Comparison of ENCODE assay signal across 27 cellular contexts in genomic region chr5:65932676-65933075, GRCh38. TPM values are rescaled to one million over a fixed set of nuclear protein-coding genes. Genes with fewer than 3 reads are reported as not detected.
DNase-seq lines count a peak whose midpoint lies in the region; ATAC-seq, FAIRE-seq and TF ChIP-seq lines count a peak whose summit lies in the region.
"Had no signal": no experiment of that assay in that cellular context is flagged by ENCODE, and none has a peak within 500 bp of the region (broad histone marks: within the 10 kb centered on the region; RNA-seq: fewer than 3 reads in every experiment).

No MANE protein-coding gene starts in this region.

- peaks cover 19% of the 10 kb centered on the region for H3K36me3 Mint-ChIP-seq in activated CD4-positive, alpha-beta T cell treated with anti-CD3 and anti-CD28 coated beads for 36 hours (ENCODE audit: low read depth)
- H3K36me3 Mint-ChIP-seq in astrocyte (ENCODE audit: low read depth, unreplicated experiment): peaks cover 6% of the 10 kb centered on the region

- no peak overlapping the region for H2AFZ ChIP-seq in astrocyte (ENCODE audit: low read depth, low read length)

- H3K4me3 ChIP-seq in HEK293 (ENCODE audit: low read depth, low read length) (no peak overlapping the region), astrocyte (ENCODE audit: insufficient read depth, low read depth, low read length) (no peak overlapping the region), gastrocnemius medialis (no peak overlapping the region)
- H3K4me3 ChIP-seq: colonic mucosa, SK-N-MC, tibial nerve had no signal

- H3K4me2 ChIP-seq in astrocyte (ENCODE audit: low read length): no peak overlapping the region

- TF ChIP-seq CTCF in HEK293 (tag by site-specific recombination; IDR thresholded peaks at IDR 0.05) (no peak), astrocyte (IDR thresholded peaks at IDR 0.05; ENCODE audit: insufficient read depth, low read depth, low read length) (no peak), gastrocnemius medialis (IDR thresholded peaks at IDR 0.05 in 4 of 5, conservative IDR thresholded peaks at IDR 0.05 in 1 of 5) (no peak), omental fat pad (IDR thresholded peaks at IDR 0.05) (no peak)

- in situ Hi-C loops in gastrocnemius medialis (cut with MboI; ENCODE audit: low sequenced_read_pairs in 4 of 4): no loop called here

- no peak for DNase-seq in activated CD4-positive, alpha-beta T cell treated with anti-CD3 and anti-CD28 coated beads for 36 hours
- no peak for DNase-seq in activated CD4-positive, alpha-beta T cell treated with anti-CD3 and anti-CD28 coated beads, Interleukin-2, amount 50 U/mL, for 48 hours
- DNase-seq in astrocyte (ENCODE audit: low read depth) (no peak), gastrocnemius medialis (no peak), omental fat pad (ENCODE audit: low spot score) (no peak)
- DNase-seq: activated CD4-positive, alpha-beta memory T cell treated with anti-CD3 and anti-CD28 coated beads for 36 hours; activated T-cell treated with anti-CD3 and anti-CD28 coated beads, Interleukin-2, amount 50 U/mL, for 1 hour; brain microvascular endothelial cell; colonic mucosa; left cardiac atrium; NCI-H1092 treated with DMSO at 0.1 percent for 48 hours; NCI-H2107; nephron progenitor cell; NK-92 treated with Interleukin-12 subunit alpha and Interleukin-12 subunit beta, amount 100 ng/mL, for 24 hours; stimulated activated CD4-positive, alpha-beta T cell treated with anti-CD3 and anti-CD28 coated beads, Interleukin-1b, Interleukin-23, amount 100 ng/mL, for 48 hours; stimulated activated naive CD4-positive, alpha-beta T cell treated with Interleukin-2 at 50 U/mL for 16 hours; WERI-Rb-1 had no signal

- TF ChIP-seq POLR2A in gastrocnemius medialis (IDR thresholded peaks at IDR 0.05): no peak

- H3K4me1 ChIP-seq in HEK293 (ENCODE audit: control insufficient read depth, insufficient read depth, low read length): peaks cover 35% of the 10 kb centered on the region
- H3K4me1 ChIP-seq in astrocyte (ENCODE audit: insufficient read depth, low read length): no peaks in the 10 kb centered on the region
- peaks cover 47 to 63% of the 10 kb centered on the region in 2 donors for H3K4me1 ChIP-seq in gastrocnemius medialis
- H3K4me1 ChIP-seq: colonic mucosa had no signal

- no peaks in the 10 kb centered on the region for H3K9me3 ChIP-seq in HEK293 (ENCODE audit: control insufficient read depth, insufficient read depth, low read depth, low read length)
- H3K9me3 ChIP-seq in astrocyte (ENCODE audit: insufficient read depth, low read depth, low read length): no peaks in the 10 kb centered on the region
- H3K9me3 ChIP-seq in gastrocnemius medialis: no peaks in the 10 kb centered on the region
- H3K9me3 ChIP-seq: colonic mucosa, tibial nerve had no signal

- CTCF ChIA-PET in activated CD4-positive, alpha-beta T cell treated with anti-CD3 and anti-CD28 coated beads for 36 hours (lab: Charles Lee): interaction anchor here (0.6 to 1.3 kb wide), 3 partner anchors 33 to 224 kb away, joined by 3 read pairs; no protein-coding TSS in a partner anchor
- CTCF ChIA-PET in HEK293 (lab: Yijun Ruan, JAX): no interaction called here

- H3K27me3 ChIP-seq in astrocyte (ENCODE audit: insufficient read depth, low read length): no peaks in the 10 kb centered on the region
- no peaks in the 10 kb centered on the region for H3K27me3 ChIP-seq in gastrocnemius medialis
- H3K27me3 ChIP-seq: brain microvascular endothelial cell, colonic mucosa, tibial nerve had no signal

- no peaks in the 10 kb centered on the region for H3K36me3 ChIP-seq in HEK293 (ENCODE audit: control insufficient read depth in 2 of 2, insufficient read depth in 1 of 2, low read length in 2 of 2)
- H3K36me3 ChIP-seq in astrocyte (ENCODE audit: insufficient read depth, low read length): no peaks in the 10 kb centered on the region
- H3K36me3 ChIP-seq in gastrocnemius medialis: no peaks in the 10 kb centered on the region
- H3K36me3 ChIP-seq: brain microvascular endothelial cell, colonic mucosa, tibial nerve had no signal

- no peak for ATAC-seq in activated CD4-positive, alpha-beta T cell treated with anti-CD3 and anti-CD28 coated beads for 36 hours
- no peak for ATAC-seq in gastrocnemius medialis
- no peak for ATAC-seq in HG03520 (IDR thresholded peaks at IDR 0.05; ENCODE audit: unreplicated experiment)
- ATAC-seq in omental fat pad (ENCODE audit: low FRiP score): no peak
- no peak for ATAC-seq in HG02938 (IDR thresholded peaks at IDR 0.05; ENCODE audit: unreplicated experiment)

- no peak for FAIRE-seq in astrocyte (lab: Jason Lieb, UNC)
- FAIRE-seq: D721Med, G401.6 had no signal

- POLR2A ChIA-PET in activated CD4-positive, alpha-beta T cell treated with anti-CD3 and anti-CD28 coated beads for 36 hours (lab: Charles Lee): interaction anchor here (0.6 kb wide), 2 partner anchors 66 to 369 kb away, joined by 4 to 5 read pairs; no protein-coding TSS in a partner anchor
- POLR2A ChIA-PET in HEK293 (lab: Yijun Ruan, JAX): interaction anchor here (0.6 to 0.7 kb wide), 3 partner anchors 18 to 453 kb away, joined by 3 to 5 read pairs (median 4); no protein-coding TSS in a partner anchor

- H3K4me3 Mint-ChIP-seq in activated CD4-positive, alpha-beta T cell treated with anti-CD3 and anti-CD28 coated beads for 36 hours: no peak overlapping the region
- peak overlapping the region; percentile 69 for H3K4me3 Mint-ChIP-seq in astrocyte (ENCODE audit: unreplicated experiment)
- H3K4me3 Mint-ChIP-seq: activated CD4-positive, alpha-beta memory T cell treated with anti-CD3 and anti-CD28 coated beads for 36 hours; B cell; nephron progenitor cell; T-helper 2 cell treated with Interferon-gamma antibody and Interleukin-4, amounts not matched to agents 5 μg/mL and 100 μg/mL, for 36 hours had no signal

- H3K4me1 Mint-ChIP-seq in activated CD4-positive, alpha-beta T cell treated with anti-CD3 and anti-CD28 coated beads for 36 hours: peaks cover 74% of the 10 kb centered on the region
- H3K4me1 Mint-ChIP-seq in astrocyte (ENCODE audit: low read depth, unreplicated experiment): peaks cover 11% of the 10 kb centered on the region

- H3K27ac Mint-ChIP-seq in activated CD4-positive, alpha-beta T cell treated with anti-CD3 and anti-CD28 coated beads for 36 hours: peak overlapping the region; percentile 72
- no peak overlapping the region for H3K27ac Mint-ChIP-seq in astrocyte (ENCODE audit: unreplicated experiment)
- H3K27ac Mint-ChIP-seq: activated CD4-positive, alpha-beta memory T cell treated with anti-CD3 and anti-CD28 coated beads for 36 hours; B cell; nephron progenitor cell; progenitor cell of endocrine pancreas; T-helper 2 cell treated with Interferon-gamma antibody and Interleukin-4, amounts not matched to agents 5 μg/mL and 100 μg/mL, for 36 hours had no signal

- no peak overlapping the region for H3K27ac ChIP-seq in HEK293 (ENCODE audit: extremely low read depth, low read depth, low read length)
- no peak overlapping the region for H3K27ac ChIP-seq in astrocyte (ENCODE audit: low read depth, low read length)
- H3K27ac ChIP-seq in gastrocnemius medialis: peak overlapping the region; percentile 43 to 64 (median 61)
- H3K27ac ChIP-seq: brain microvascular endothelial cell, colonic mucosa, SK-N-MC, tibial nerve, WERI-Rb-1 had no signal

- H3K79me2 ChIP-seq in astrocyte (ENCODE audit: insufficient read depth, low read length): peaks cover 100% of the 10 kb centered on the region

- peaks cover 85% of the 10 kb centered on the region for H4K20me1 ChIP-seq in astrocyte (ENCODE audit: insufficient read depth, low read length)

- H3K9me3 Mint-ChIP-seq in activated CD4-positive, alpha-beta T cell treated with anti-CD3 and anti-CD28 coated beads for 36 hours (ENCODE audit: low read depth): no peaks in the 10 kb centered on the region
- H3K9me3 Mint-ChIP-seq in astrocyte (ENCODE audit: unreplicated experiment): no peaks in the 10 kb centered on the region
- H3K9me3 Mint-ChIP-seq: activated CD4-positive, alpha-beta memory T cell treated with anti-CD3 and anti-CD28 coated beads for 36 hours; T-helper 2 cell treated with Interferon-gamma antibody and Interleukin-4, amounts not matched to agents 5 μg/mL and 100 μg/mL, for 36 hours had no signal

- H3K27me3 Mint-ChIP-seq in activated CD4-positive, alpha-beta T cell treated with anti-CD3 and anti-CD28 coated beads for 36 hours: no peaks in the 10 kb centered on the region
- H3K27me3 Mint-ChIP-seq in astrocyte (ENCODE audit: low read depth, unreplicated experiment): no peaks in the 10 kb centered on the region
- H3K27me3 Mint-ChIP-seq: activated CD4-positive, alpha-beta memory T cell treated with anti-CD3 and anti-CD28 coated beads for 36 hours; B cell; progenitor cell of endocrine pancreas had no signal

- intact Hi-C loops in activated CD4-positive, alpha-beta T cell treated with anti-CD3 and anti-CD28 coated beads for 36 hours (cut with DNase I, micrococcal nuclease): no loop called here
- intact Hi-C loops in gastrocnemius medialis (cut with DNase I; ENCODE audit: low total_unique reads): no loop called here

- H3K9ac ChIP-seq in astrocyte (ENCODE audit: low read length): no peak overlapping the region

TF ChIP-seq in HEK293, 187 proteins besides CTCF, POLR2A, EP300 and RAD21 (continues in another document):
- TF ChIP-seq EGR2 (tag by site-specific recombination; IDR thresholded peaks at IDR 0.05; ENCODE audit: low read depth) (no peak), ZNF121 (tag by site-specific recombination; IDR thresholded peaks at IDR 0.05) (peak; percentile 93), ZNF580 (tag by site-specific recombination; IDR thresholded peaks at IDR 0.05) (peak; percentile 60), ZNF473 (tag by site-specific recombination; IDR thresholded peaks at IDR 0.05) (no peak), GFI1B (tag by site-specific recombination; IDR thresholded peaks at IDR 0.05) (no peak), ZIC2 (tag by site-specific recombination; IDR thresholded peaks at IDR 0.05) (no peak)

RNA-seq across cellular contexts. Expression of gene ERBIN, which starts 6.3 kb away (rescaled TPM):
- total RNA-seq in activated CD4-positive, alpha-beta T cell treated with anti-CD3 and anti-CD28 coated beads for 36 hours: 10 to 100 TPM; 44.8 to 52.3 TPM
- total RNA-seq in astrocyte (80.8 and 83.4 TPM in 2 replicates), gastrocnemius medialis (10 to 100 TPM; 35.1 to 42.0 (median 38.7) TPM), omental fat pad (10 to 100 TPM; 45.1 to 64.9 (median 56.9) TPM)

Comparison
In these comparisons a context has a peak if more than half of its experiments do, and no peak if none do; other contexts are left out.
1. H3K27ac ChIP-seq: peak in gastrocnemius medialis (4 of 4); none in HEK293 (single experiment) and astrocyte (single experiment).